In the genomic region with DNA sequence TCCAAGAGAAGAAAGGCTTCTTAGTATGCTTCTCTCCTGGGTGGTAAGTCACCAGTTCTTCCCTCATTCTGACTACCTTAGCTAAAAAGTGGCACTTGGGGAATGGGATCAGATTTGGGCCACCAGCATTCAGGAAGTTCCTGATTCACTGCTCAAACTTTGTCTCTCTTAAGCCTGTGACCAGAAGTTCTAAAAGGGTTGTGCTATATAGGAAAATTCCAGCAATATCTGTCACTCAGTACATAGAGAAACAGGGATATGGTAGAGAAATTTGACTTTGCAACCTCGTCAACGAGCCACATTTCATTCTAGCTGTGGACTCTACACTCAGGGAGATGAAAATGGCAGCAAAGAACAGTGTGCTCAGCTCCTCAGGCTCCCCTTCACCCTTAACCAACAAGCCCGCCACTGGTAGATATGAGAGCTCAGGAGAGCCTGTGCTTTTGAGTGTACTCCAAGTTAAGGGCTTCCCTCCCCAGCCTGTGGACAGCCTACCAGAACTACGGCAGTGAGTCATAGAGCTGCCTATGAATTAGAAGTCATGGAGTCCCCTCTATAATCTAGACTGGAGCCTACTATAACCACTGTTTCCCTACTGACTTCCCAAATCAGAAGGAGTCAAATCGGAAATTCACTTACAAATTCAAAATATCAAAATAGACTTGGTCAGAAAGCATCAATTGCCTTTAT, we compare ENCODE assay signal across 14 cellular contexts. TPM values are rescaled to one million over a fixed set of nuclear protein-coding genes. Genes with fewer than 3 reads are reported as not detected.
A peak's percentile ranks its signal among the peaks of the same experiment; 100 is the strongest.
DNase-seq lines count a peak whose midpoint lies in the region; ATAC-seq, FAIRE-seq and TF ChIP-seq lines count a peak whose summit lies in the region.
"Had no signal": no experiment of that assay in that cellular context is flagged by ENCODE, and none has a peak within 500 bp of the region (broad histone marks: within the 10 kb centered on the region; RNA-seq: fewer than 3 reads in every experiment).

No MANE protein-coding gene starts in this region.

- no peak overlapping the region for H3K27ac ChIP-seq in K562 (ENCODE audit: extremely low read depth, low read depth, low read length)
- peak overlapping the region; percentile 92 for H3K27ac ChIP-seq in right cardiac atrium (ENCODE audit: low read length)
- H3K27ac ChIP-seq in upper lobe of right lung, result no peak overlapping the region
- H3K27ac ChIP-seq in RWPE1, result no peak overlapping the region

- H3K9me1 ChIP-seq in K562 (ENCODE audit: control insufficient read depth, insufficient read depth, low read length), result no peaks in the 10 kb centered on the region

- 1% methylated on average over 5 of the region's 5 CpGs for WGBS in K562 (ENCODE audit: insufficient coverage, low coverage, missing lambda C conversion rate)
- WGBS in right cardiac atrium, result 59% methylated on average over 5 of the region's 5 CpGs

- no peak for TF ChIP-seq RAD21 in K562 (CRISPR knock-in tag; conservative IDR thresholded peaks at IDR 0.05 in 1 of 2, IDR thresholded peaks at IDR 0.05 in 1 of 2)

- TF ChIP-seq EP300 in K562 (IDR thresholded peaks at IDR 0.05; ENCODE audit: low read length), result no peak

- no TSS peak for BruUV-seq in K562 (replicated peaks; lab: Mats Ljungman, UMichigan)

- no peaks in the 10 kb centered on the region for H3K9me3 ChIP-seq in K562 (replicated peaks; ENCODE audit: control insufficient read depth, insufficient read depth, low read depth, low read length)
- no peaks in the 10 kb centered on the region for H3K9me3 ChIP-seq in right cardiac atrium (ENCODE audit: control insufficient read depth, low read length)
- H3K9me3 ChIP-seq in upper lobe of right lung, result no peaks in the 10 kb centered on the region

- in situ Hi-C loops in K562 (cut with MboI), result no loop called here

- H3K4me3 ChIP-seq in K562 (no peak overlapping the region), right cardiac atrium (ENCODE audit: low read length) (no peak overlapping the region), upper lobe of right lung (no peak overlapping the region)

- H2AFZ ChIP-seq in K562 (ENCODE audit: low read depth, low read length), result no peak overlapping the region

- H3K27me3 ChIP-seq in K562 (ENCODE audit: control insufficient read depth in 2 of 2, insufficient read depth in 2 of 2, low read length in 2 of 2) (peaks cover 0 to 6% of the 10 kb centered on the region in 2 experiments; a peak in 3 of 5 replicates), right cardiac atrium (ENCODE audit: control insufficient read depth, insufficient read depth) (no peaks in the 10 kb centered on the region), upper lobe of right lung (no peaks in the 10 kb centered on the region)

- intact Hi-C loops in Right ventricle myocardium inferior (cut with DNase I), result no loop called here
- intact Hi-C loops in cardiac septum (cut with DNase I), result loop anchor here (10.0 kb wide), 1 partner anchor 47 kb away; no protein-coding TSS in a partner anchor
- intact Hi-C loops in K562 (cut with micrococcal nuclease), result no loop called here
- intact Hi-C loops in right cardiac atrium (cut with DNase I), result no loop called here
- intact Hi-C loops in upper lobe of right lung (cut with DNase I), result no loop called here

- POLR2A ChIA-PET in K562 (lab: Yijun Ruan, JAX), result interaction anchor here (0.9 kb wide), 1 partner anchor 22 kb away, joined by 4 read pairs; no protein-coding TSS in a partner anchor
- POLR2A ChIA-PET in RWPE1 (lab: Yijun Ruan, JAX; ENCODE audit: low non-redundant PET), result no interaction called here

- no peak for FAIRE-seq in K562 (lab: Jason Lieb, UNC)

- H3K4me1 ChIP-seq in K562 (replicated peaks in 1 of 2; ENCODE audit: control insufficient read depth in 2 of 2, insufficient read depth in 2 of 2, low read length in 2 of 2) (no peaks in the 10 kb centered on the region), right cardiac atrium (ENCODE audit: control insufficient read depth, insufficient read depth, low read length) (peaks cover 3% of the 10 kb centered on the region), upper lobe of right lung (no peaks in the 10 kb centered on the region)

- DNase-seq in Right ventricle myocardium inferior (ENCODE audit: missing footprints), result no peak
- DNase-seq in cardiac septum (ENCODE audit: low spot score), result no peak
- no peak for DNase-seq in K562 (ENCODE audit: extremely low read depth in 1 of 4, low spot score in 3 of 4)
- DNase-seq in right cardiac atrium, result no peak
- DNase-seq in upper lobe of right lung, result peak; percentile 64
- no peak for DNase-seq in NCI-H526 treated with DMSO at 0.1 percent for 48 hours (lab: John Stamatoyannopoulos, UW)
- no peak for DNase-seq in NCI-H1048 (lab: John Stamatoyannopoulos, UW)
- no peak for DNase-seq in RWPE1 (ENCODE audit: low spot score)
- DNase-seq: ACHN, COR-L47, hippocampal formation, NCI-H187 treated with DMSO at 0.1 percent for 48 hours had no signal

- H3K36me3 ChIP-seq in K562 (ENCODE audit: control insufficient read depth, insufficient read depth, low read length), result no peaks in the 10 kb centered on the region
- H3K36me3 ChIP-seq in upper lobe of right lung, result peaks cover 26% of the 10 kb centered on the region

- H3K4me2 ChIP-seq in K562 (ENCODE audit: insufficient read depth, low read length), result no peak overlapping the region

- no peak overlapping the region for H3K9ac ChIP-seq in K562 (ENCODE audit: insufficient read depth in 1 of 2, low read depth in 2 of 2, low read length in 2 of 2)

- ATAC-seq in Right ventricle myocardium inferior, result peak; percentile 72
- ATAC-seq in K562, result no peak
- peak; percentile 64 to 69 for ATAC-seq in right cardiac atrium
- peak; percentile 96 for ATAC-seq in upper lobe of right lung
- ATAC-seq: activated naive CD4-positive, alpha-beta T cell treated with anti-CD3 and anti-CD28 coated beads, Interleukin-2, amount 50 U/mL, for 72 hours; natural killer cell treated with Interleukin-12 subunit alpha and Interleukin-12 subunit beta and Interleukin-15 and Interleukin-18, amount 100 ng/mL, for 72 hours had no signal

- H4K20me1 ChIP-seq in K562 (replicated peaks; ENCODE audit: control insufficient read depth, insufficient read depth, low read length), result no peaks in the 10 kb centered on the region

- CTCF ChIA-PET in K562 (lab: Yijun Ruan, JAX; ENCODE audit: low intra/inter-chr PET ratio) (no interaction called here), RWPE1 (lab: Yijun Ruan, JAX) (interaction anchor here (0.9 kb wide), 1 partner anchor 388 kb away, joined by 3 read pairs; no protein-coding TSS in a partner anchor)

- TF ChIP-seq POLR2A in K562 (conservative IDR thresholded peaks at IDR 0.05), result no peak

- H3K79me2 ChIP-seq in K562 (ENCODE audit: control insufficient read depth, insufficient read depth, low read length), result no peaks in the 10 kb centered on the region

- TF ChIP-seq CTCF in K562 (IDR thresholded peaks at IDR 0.05 in 2 of 3, conservative IDR thresholded peaks at IDR 0.05 in 1 of 3; ENCODE audit: insufficient read depth in 2 of 3, low read depth in 1 of 3, low read length in 3 of 3), result no peak
- no peak for TF ChIP-seq CTCF in upper lobe of right lung (IDR thresholded peaks at IDR 0.05)
- TF ChIP-seq CTCF in RWPE1 (conservative IDR thresholded peaks at IDR 0.05; ENCODE audit: low read depth), result no peak

TF ChIP-seq in K562, 482 proteins besides CTCF, POLR2A, EP300 and RAD21:
- TF ChIP-seq NFATC3 (IDR thresholded peaks at IDR 0.05), result peak; percentile 90
- TF ChIP-seq ZNF184 (CRISPR knock-in tag; IDR thresholded peaks at IDR 0.05), result no peak
- no peak for TF ChIP-seq KLF13 (tag; IDR thresholded peaks at IDR 0.05; ENCODE audit: borderline replicate concordance, low read depth)

RNA-seq across cellular contexts. Expression of a gene that starts 52.6 kb away (rescaled TPM):
- 3.4 TPM for total RNA-seq in Right ventricle myocardium inferior
- total RNA-seq in cardiac septum, result 2.0 TPM
- total RNA-seq in K562 (2011; cell fraction: chromatin; rRNA removed; ENCODE audit: low replicate concordance), result not detected in 2 replicates
- total RNA-seq in K562 (2011; cell fraction: nucleolus; rRNA removed), result not detected in 2 replicates
- not detected in 2 replicates for total RNA-seq in K562 (2011; cell fraction: nucleoplasm; rRNA removed)
- not detected in 2 replicates for total RNA-seq in K562 (2014; rRNA removed)
- total RNA-seq in K562 (2014; rRNA removed; fragmentation: Illumina TruSeq; extraction: Trizol), result 0.03 TPM in 1 of 2 replicates, not detected in the other
- total RNA-seq in K562 (2015; rRNA removed; fragmentation: Illumina TruSeq; extraction: Trizol), result not detected in 2 replicates
- total RNA-seq in K562 (2021), result 0.24 and 0.45 TPM in 2 replicates
- not detected in 2 replicates for polyA plus RNA-seq in K562 (2011; rRNA removed)
- not detected in 2 replicates for polyA plus RNA-seq in K562 (2011; cell fraction: cytosol; rRNA removed)
- not detected in 2 replicates for polyA plus RNA-seq in K562 (2011; cell fraction: nucleus; rRNA removed)
- 0.01 TPM in 1 of 2 replicates, not detected in the other for polyA plus RNA-seq in K562 (2012)
- not detected in 2 replicates for polyA plus RNA-seq in K562 (2014; fragmentation: Illumina TruSeq; extraction: Trizol)
- polyA plus RNA-seq in K562 (2014; fragmentation: Nextera tagmentation; extraction: Ambion mirVana), result under 1 TPM in 1 of 2 experiments, not detected in 1; 0.01 TPM
- not detected in 2 replicates for polyA plus RNA-seq in K562 (2014; rRNA removed)
- polyA minus RNA-seq in K562 (2011; rRNA and poly(A)+ RNA removed), result not detected in 2 replicates
- polyA minus RNA-seq in K562 (2011; cell fraction: cytosol; rRNA and poly(A)+ RNA removed), result not detected in 2 replicates
- polyA minus RNA-seq in K562 (2011; cell fraction: nucleus; rRNA and poly(A)+ RNA removed), result not detected in 2 replicates
- total RNA-seq in right cardiac atrium, result 1 to 10 TPM; 3.9 to 9.2 (median 4.6) TPM
- 1.6 TPM for polyA plus RNA-seq in right cardiac atrium
- 80.0 TPM for total RNA-seq in upper lobe of right lung
